ENCODE assay signal across 1 cellular context in the genomic region with DNA sequence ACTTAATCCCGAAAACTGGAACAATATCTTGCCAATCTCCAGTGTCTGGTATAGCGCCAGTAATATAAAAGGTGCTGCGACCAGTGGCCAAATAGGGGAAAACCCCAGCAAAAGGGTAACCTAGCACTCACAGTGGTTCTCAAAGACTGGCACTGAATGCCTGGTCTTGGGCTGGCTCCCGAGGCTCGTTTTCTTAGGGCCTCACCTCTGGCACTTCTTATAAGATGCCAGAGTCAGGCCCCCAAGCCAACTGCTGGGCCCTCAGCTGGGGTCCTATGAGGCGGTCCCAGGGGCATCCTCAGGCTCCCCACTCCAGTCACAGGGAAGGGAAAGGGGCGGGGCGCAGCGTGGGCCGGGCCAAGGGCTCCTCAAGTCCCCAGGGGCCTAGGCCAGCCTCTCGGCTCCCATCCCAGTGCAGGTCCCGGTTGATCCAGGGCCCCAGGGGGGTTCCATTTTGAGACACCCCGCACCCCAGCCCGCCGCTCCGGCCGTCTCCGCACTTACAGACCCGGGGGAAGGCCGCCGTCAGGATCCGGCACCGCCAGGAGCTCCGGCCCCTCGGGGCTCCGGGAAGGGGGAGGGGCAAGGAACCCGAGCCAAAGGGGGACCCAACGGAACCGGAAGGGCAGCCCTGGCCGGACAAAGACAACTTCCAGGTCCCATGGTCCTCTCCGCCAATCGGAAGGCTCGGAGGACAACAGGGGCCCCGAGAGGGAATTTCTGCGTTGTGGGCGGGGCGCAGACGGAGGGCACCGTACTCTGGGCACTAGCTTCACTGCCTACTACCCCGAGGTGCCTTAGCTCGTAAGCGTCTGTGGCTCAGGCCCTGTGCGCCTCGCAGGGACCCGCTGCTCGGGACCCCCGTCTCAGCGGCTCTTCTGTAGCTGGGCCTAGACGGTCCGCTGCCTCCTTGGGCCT.
TF ChIP-seq lines count a peak whose summit lies in the region.

A gene with protein sequence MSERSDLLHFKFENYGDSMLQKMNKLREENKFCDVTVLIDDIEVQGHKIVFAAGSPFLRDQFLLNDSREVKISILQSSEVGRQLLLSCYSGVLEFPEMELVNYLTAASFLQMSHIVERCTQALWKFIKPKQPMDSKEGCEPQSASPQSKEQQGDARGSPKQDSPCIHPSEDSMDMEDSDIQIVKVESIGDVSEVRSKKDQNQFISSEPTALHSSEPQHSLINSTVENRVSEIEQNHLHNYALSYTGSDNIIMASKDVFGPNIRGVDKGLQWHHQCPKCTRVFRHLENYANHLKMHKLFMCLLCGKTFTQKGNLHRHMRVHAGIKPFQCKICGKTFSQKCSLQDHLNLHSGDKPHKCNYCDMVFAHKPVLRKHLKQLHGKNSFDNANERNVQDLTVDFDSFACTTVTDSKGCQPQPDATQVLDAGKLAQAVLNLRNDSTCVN (minus strand): TSS at position 580 of the 918 bp plus-strand sequence. CDS start 11,578 bp downstream, outside the sequence.

TF ChIP-seq in liver, 16 proteins besides CTCF, POLR2A, EP300 and RAD21 (continued from another document):
- TF ChIP-seq EGR1 (IDR thresholded peaks at IDR 0.05; ENCODE audit: low read depth in 2 of 2): no peak
- TF ChIP-seq, protein P1, sequence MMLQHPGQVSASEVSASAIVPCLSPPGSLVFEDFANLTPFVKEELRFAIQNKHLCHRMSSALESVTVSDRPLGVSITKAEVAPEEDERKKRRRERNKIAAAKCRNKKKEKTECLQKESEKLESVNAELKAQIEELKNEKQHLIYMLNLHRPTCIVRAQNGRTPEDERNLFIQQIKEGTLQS (IDR thresholded peaks at IDR 0.05): no peak
